ENCODE assay signal across 15 cellular contexts in genomic region chr16:20886320-20886719, GRCh38. TPM values are rescaled to one million over a fixed set of nuclear protein-coding genes. Genes with fewer than 3 reads are reported as not detected.
DNase-seq lines count a peak whose midpoint lies in the region; ATAC-seq and TF ChIP-seq lines count a peak whose summit lies in the region.
"Had no signal": no experiment of that assay in that cellular context is flagged by ENCODE, and none has a peak within 500 bp of the region (broad histone marks: within the 10 kb centered on the region; RNA-seq: fewer than 3 reads in every experiment).

No MANE protein-coding gene starts in this region.

- DNase-seq in Caco-2 = no peak
- no peak for DNase-seq in IMR-90
- no peak for DNase-seq in DMS 273 (lab: John Stamatoyannopoulos, UW; ENCODE audit: unreplicated experiment)
- no peak for DNase-seq in endodermal cell
- DNase-seq in NCI-H524 (lab: John Stamatoyannopoulos, UW) = no peak
- DNase-seq: CD8-positive, alpha-beta T cell; GOT3; H7; HFFc6 had no signal

- H3K9me1 ChIP-seq in IMR-90 (ENCODE audit: insufficient read depth, low read length) = peaks cover 20% of the 10 kb centered on the region

- no peak overlapping the region for H3K9ac ChIP-seq in IMR-90 (ENCODE audit: low read depth, low read length)
- H3K9ac ChIP-seq in endodermal cell (ENCODE audit: extremely low read depth, low read length, poor library complexity, severe bottlenecking) = no peak overlapping the region
- H3K9ac ChIP-seq: BLaER1 treated with 17β-estradiol and CSF1 and Interleukin-3, amounts not matched to agents 10 nM and 100 nM had no signal

- in situ Hi-C loops in IMR-90 (cut with MboI; ENCODE audit: low sequenced_read_pairs) = no loop called here

- H2AK9ac ChIP-seq in IMR-90 (replicated peaks; ENCODE audit: low read depth, low read length, poor library complexity) = no peak overlapping the region

- H2BK20ac ChIP-seq in IMR-90 (ENCODE audit: low read depth, low read length) = no peak overlapping the region

- H4K8ac ChIP-seq in IMR-90 (ENCODE audit: low read depth in 2 of 2, low read length in 2 of 2) = no peak overlapping the region

- H2BK5ac ChIP-seq in IMR-90 (ENCODE audit: low read depth, low read length, poor library complexity, severe bottlenecking) = peak overlapping the region; percentile 35

- H2BK120ac ChIP-seq in IMR-90 (ENCODE audit: low read depth, low read length) = no peak overlapping the region

- no peak overlapping the region for H4K91ac ChIP-seq in IMR-90 (ENCODE audit: insufficient read depth, low read depth, low read length)

- TF ChIP-seq RAD21 in IMR-90 (IDR thresholded peaks at IDR 0.05; ENCODE audit: low read length) = no peak

- H3K4me1 ChIP-seq in Caco-2 = peaks cover 34% of the 10 kb centered on the region
- H3K4me1 ChIP-seq in IMR-90 (ENCODE audit: control insufficient read depth, insufficient read depth, low read length) = peaks cover 9% of the 10 kb centered on the region; the same call in 1 of the 2 replicates
- peaks cover 21 to 26% of the 10 kb centered on the region in 2 experiments for H3K4me1 ChIP-seq in neutrophil (ENCODE audit: control insufficient read depth in 1 of 2, insufficient read depth in 1 of 2, low read depth in 1 of 2, low read length in 1 of 2)
- peaks cover 3% of the 10 kb centered on the region for H3K4me1 ChIP-seq in endodermal cell (ENCODE audit: control insufficient read depth, insufficient read depth, low read length)

- H3K36me3 Mint-ChIP-seq in Caco-2 (ENCODE audit: insufficient read depth, unreplicated experiment) (peaks cover 18% of the 10 kb centered on the region), endodermal cell (ENCODE audit: low read depth) (peaks cover 25% of the 10 kb centered on the region)
- peaks cover 77% of the 10 kb centered on the region for H3K36me3 Mint-ChIP-seq in dendritic cell treated with granulocyte-macrophage colony-stimulating factor and Interleukin-4, amounts not matched to agents 40 ng/mL and 50 ng/mL, for 4 days (ENCODE audit: low read depth)

- H3K36me3 ChIP-seq in Caco-2 (ENCODE audit: control insufficient read depth, insufficient read depth, low read length) = no peaks in the 10 kb centered on the region
- H3K36me3 ChIP-seq in IMR-90 (ENCODE audit: control insufficient read depth, insufficient read depth, low read length) = peaks cover 5% of the 10 kb centered on the region
- no peaks in the 10 kb centered on the region for H3K36me3 ChIP-seq in neutrophil
- H3K36me3 ChIP-seq in endodermal cell (ENCODE audit: control insufficient read depth, insufficient read depth, low read length) = peaks cover 19% of the 10 kb centered on the region

- H3K18ac ChIP-seq in IMR-90 (ENCODE audit: low read depth, low read length) = no peak overlapping the region

- TF ChIP-seq POLR2A in IMR-90 (IDR thresholded peaks at IDR 0.05; ENCODE audit: low read depth, low read length) = no peak

- POLR2A ChIA-PET in Caco-2 (lab: Charles Lee) = no interaction called here
- POLR2A ChIA-PET in IMR-90 (lab: Charles Lee; ENCODE audit: unreplicated experiment) = no interaction called here

- dilution Hi-C loops in IMR-90 (cut with HindIII; ENCODE audit: low sequenced_read_pairs, unreplicated experiment) = no loop called here

- peaks cover 46% of the 10 kb centered on the region for H4K20me1 ChIP-seq in IMR-90 (ENCODE audit: insufficient read depth, low read length)

- H3K27ac ChIP-seq in IMR-90 (ENCODE audit: insufficient read depth, low read length) = no peak overlapping the region
- H3K27ac ChIP-seq in neutrophil = peak overlapping the region; percentile 6
- H3K27ac ChIP-seq in endodermal cell (ENCODE audit: low read depth, low read length) = no peak overlapping the region

- WGBS in IMR-90 (ENCODE audit: extremely low coverage in 2 of 2, insufficient read length in 1 of 2), 2 experiments = no CpG with 5 or more reads among the region's 1 CpG
- 0% methylated on average over 1 of the region's 1 CpG for WGBS in endodermal cell (ENCODE audit: insufficient coverage in 1 of 2, insufficient read length in 1 of 2), 2 experiments

- BruUV-seq in Caco-2 (replicated peaks; lab: Mats Ljungman, UMichigan) (no TSS peak), IMR-90 (replicated peaks; lab: Mats Ljungman, UMichigan) (no TSS peak)

- CTCF ChIA-PET in Caco-2 (lab: Charles Lee) (no interaction called here), IMR-90 (lab: Yijun Ruan, JAX) (no interaction called here)

- ATAC-seq in IMR-90 (ENCODE audit: low read depth) = no peak
- no peak for ATAC-seq in HG02884 (IDR thresholded peaks at IDR 0.05; ENCODE audit: unreplicated experiment)
- ATAC-seq: CD8-positive, alpha-beta T cell; HCT116 had no signal

- H3K27me3 Mint-ChIP-seq in Caco-2 (ENCODE audit: insufficient read depth, unreplicated experiment) = no peaks in the 10 kb centered on the region
- H3K27me3 Mint-ChIP-seq in dendritic cell treated with granulocyte-macrophage colony-stimulating factor and Interleukin-4, amounts not matched to agents 40 ng/mL and 50 ng/mL, for 4 days = no peaks in the 10 kb centered on the region
- H3K27me3 Mint-ChIP-seq in endodermal cell (ENCODE audit: insufficient read depth) = no peaks in the 10 kb centered on the region
- H3K27me3 Mint-ChIP-seq: B cell had no signal

- H3K4me3 Mint-ChIP-seq in Caco-2 (ENCODE audit: unreplicated experiment) (no peak overlapping the region), endodermal cell (no peak overlapping the region)
- no peak overlapping the region for H3K4me3 Mint-ChIP-seq in dendritic cell treated with granulocyte-macrophage colony-stimulating factor and Interleukin-4, amounts not matched to agents 40 ng/mL and 50 ng/mL, for 4 days
- H3K4me3 Mint-ChIP-seq: B cell; CD8-positive, alpha-beta T cell; HFFc6 had no signal

- H3K56ac ChIP-seq in IMR-90 (ENCODE audit: extremely low read depth, insufficient read depth, low read length) = no peak overlapping the region

- H3K23ac ChIP-seq in IMR-90 (ENCODE audit: low read depth, low read length) = no peak overlapping the region

- no peak overlapping the region for H2AFZ ChIP-seq in IMR-90 (replicated peaks; ENCODE audit: low read length, poor library complexity)

- H3K9me3 ChIP-seq in Caco-2 (no peaks in the 10 kb centered on the region), IMR-90 (ENCODE audit: control insufficient read depth, insufficient read depth, low read length) (no peaks in the 10 kb centered on the region), neutrophil (no peaks in the 10 kb centered on the region), endodermal cell (ENCODE audit: control insufficient read depth, low read length) (no peaks in the 10 kb centered on the region)
- H3K9me3 ChIP-seq: BLaER1 treated with 17β-estradiol and CSF1 and Interleukin-3, amounts not matched to agents 10 nM and 100 nM had no signal

- no peak overlapping the region; the same call in 1 of the 2 replicates for H4K5ac ChIP-seq in IMR-90 (ENCODE audit: low read depth, low read length)

- H3K14ac ChIP-seq in IMR-90 (replicated peaks; ENCODE audit: low read depth, low read length) = no peak overlapping the region

- H3K4me3 ChIP-seq in Caco-2 (ENCODE audit: low read depth, low read length) (no peak overlapping the region), IMR-90 (ENCODE audit: insufficient read depth, low read depth, low read length) (no peak overlapping the region), neutrophil (ENCODE audit: low read depth in 1 of 2, low read length in 1 of 2) (no peak overlapping the region), endodermal cell (ENCODE audit: low read length) (no peak overlapping the region)
- H3K4me3 ChIP-seq: BLaER1 treated with 17β-estradiol and CSF1 and Interleukin-3, amounts not matched to agents 10 nM and 100 nM had no signal

- H3K27me3 ChIP-seq in Caco-2 (replicated peaks; ENCODE audit: control insufficient read depth, insufficient read depth, low read length) = no peaks in the 10 kb centered on the region
- H3K27me3 ChIP-seq in IMR-90 (ENCODE audit: control insufficient read depth, insufficient read depth, low read length) = no peaks in the 10 kb centered on the region
- no peaks in the 10 kb centered on the region for H3K27me3 ChIP-seq in neutrophil
- H3K27me3 ChIP-seq in endodermal cell (ENCODE audit: control insufficient read depth, insufficient read depth, low read length, poor library complexity, severe bottlenecking) = no peaks in the 10 kb centered on the region
- H3K27me3 ChIP-seq: BLaER1 treated with 17β-estradiol and CSF1 and Interleukin-3, amounts not matched to agents 10 nM and 100 nM had no signal

- no peak overlapping the region for H2BK15ac ChIP-seq in IMR-90 (ENCODE audit: low read depth, low read length)

- TF ChIP-seq CTCF in Caco-2 (IDR thresholded peaks at IDR 0.05; ENCODE audit: insufficient read depth in 1 of 2, low read depth in 1 of 2, low read length in 1 of 2, severe bottlenecking in 1 of 2, unreplicated experiment in 1 of 2) (no peak), IMR-90 (conservative IDR thresholded peaks at IDR 0.05; ENCODE audit: low read depth, low read length) (no peak), neutrophil (IDR thresholded peaks at IDR 0.05) (no peak), endodermal cell (conservative IDR thresholded peaks at IDR 0.05) (no peak)

- H3K4me2 ChIP-seq in IMR-90 (ENCODE audit: low read depth, low read length) = no peak overlapping the region

- H2AK5ac ChIP-seq in IMR-90 (ENCODE audit: low read depth, low read length) = no peak overlapping the region

- H3K79me1 ChIP-seq in IMR-90 (ENCODE audit: low read depth in 1 of 2, low read length in 2 of 2) = peaks cover 9 to 73% of the 10 kb centered on the region in 2 experiments

- H3K27ac Mint-ChIP-seq in Caco-2 (ENCODE audit: unreplicated experiment) (peak overlapping the region; percentile 39), endodermal cell (no peak overlapping the region)
- H3K27ac Mint-ChIP-seq in dendritic cell treated with granulocyte-macrophage colony-stimulating factor and Interleukin-4, amounts not matched to agents 40 ng/mL and 50 ng/mL, for 4 days = peak overlapping the region; percentile 64
- H3K27ac Mint-ChIP-seq: B cell; CD8-positive, alpha-beta T cell had no signal

- peaks cover 7% of the 10 kb centered on the region for H3K4me1 Mint-ChIP-seq in Caco-2 (ENCODE audit: low read depth, unreplicated experiment)
- H3K4me1 Mint-ChIP-seq in dendritic cell treated with granulocyte-macrophage colony-stimulating factor and Interleukin-4, amounts not matched to agents 40 ng/mL and 50 ng/mL, for 4 days (ENCODE audit: low read depth) = peaks cover 42% of the 10 kb centered on the region
- peaks cover 19% of the 10 kb centered on the region for H3K4me1 Mint-ChIP-seq in endodermal cell
- H3K4me1 Mint-ChIP-seq: B cell had no signal

- H3K9me3 Mint-ChIP-seq in Caco-2 (ENCODE audit: unreplicated experiment) (no peaks in the 10 kb centered on the region), endodermal cell (no peaks in the 10 kb centered on the region)
- no peaks in the 10 kb centered on the region for H3K9me3 Mint-ChIP-seq in dendritic cell treated with granulocyte-macrophage colony-stimulating factor and Interleukin-4, amounts not matched to agents 40 ng/mL and 50 ng/mL, for 4 days
- H3K9me3 Mint-ChIP-seq: CD8-positive, alpha-beta T cell; HFFc6 had no signal

- intact Hi-C loops in Caco-2 (cut with micrococcal nuclease; ENCODE audit: unreplicated experiment) = no loop called here
- intact Hi-C loops in IMR-90 (cut with micrococcal nuclease) = no loop called here
- intact Hi-C loops in dendritic cell treated with granulocyte-macrophage colony-stimulating factor and Interleukin-4, amounts not matched to agents 40 ng/mL and 50 ng/mL, for 4 days (cut with micrococcal nuclease) = no loop called here

- H3K4ac ChIP-seq in IMR-90 (ENCODE audit: low read depth, low read length) = no peak overlapping the region

RNA-seq across cellular contexts. Expression of gene DCUN1D3, which starts 13.8 kb away (rescaled TPM):
- total RNA-seq in Caco-2 (2022) (16.4 and 19.2 TPM in 2 replicates), IMR-90 (2012; rRNA removed) (42.3 and 51.7 TPM in 2 replicates), endodermal cell (10 to 100 TPM; 21.3 to 22.7 TPM)
- 7.4 and 8.1 TPM in 2 replicates for polyA plus RNA-seq in IMR-90 (2012; rRNA removed)
- polyA plus RNA-seq in IMR-90 (2012; cell fraction: cytosol; rRNA removed) = 2.8 and 4.2 TPM in 2 replicates
- polyA plus RNA-seq in IMR-90 (2012; cell fraction: nucleus; rRNA removed; ENCODE audit: low replicate concordance) = 4.4 and 12.9 TPM in 2 replicates
- 5.9 TPM for polyA plus RNA-seq in endodermal cell (2013, experiment 1 of 2)
- 4.8 TPM for polyA plus RNA-seq in endodermal cell (2013, experiment 2 of 2)

RNA-seq across cellular contexts. Expression of gene LYRM1, which starts 14.3 kb away (rescaled TPM):
- total RNA-seq in Caco-2 (2022) (40.3 and 46.1 TPM in 2 replicates), IMR-90 (2012; rRNA removed) (35.0 and 43.6 TPM in 2 replicates), endodermal cell (10 to 100 TPM; 13.1 to 16.8 TPM)
- polyA plus RNA-seq in IMR-90 (2012; rRNA removed) = 15.8 and 19.0 TPM in 2 replicates
- 7.2 and 10.4 TPM in 2 replicates for polyA plus RNA-seq in IMR-90 (2012; cell fraction: cytosol; rRNA removed)
- polyA plus RNA-seq in IMR-90 (2012; cell fraction: nucleus; rRNA removed; ENCODE audit: low replicate concordance) = 3.3 and 13.6 TPM in 2 replicates
- 31.5 TPM for polyA plus RNA-seq in endodermal cell (2013, experiment 1 of 2)
- 32.3 TPM for polyA plus RNA-seq in endodermal cell (2013, experiment 2 of 2)
